ENCODE assay signal across 1 cellular context in the genomic region with DNA sequence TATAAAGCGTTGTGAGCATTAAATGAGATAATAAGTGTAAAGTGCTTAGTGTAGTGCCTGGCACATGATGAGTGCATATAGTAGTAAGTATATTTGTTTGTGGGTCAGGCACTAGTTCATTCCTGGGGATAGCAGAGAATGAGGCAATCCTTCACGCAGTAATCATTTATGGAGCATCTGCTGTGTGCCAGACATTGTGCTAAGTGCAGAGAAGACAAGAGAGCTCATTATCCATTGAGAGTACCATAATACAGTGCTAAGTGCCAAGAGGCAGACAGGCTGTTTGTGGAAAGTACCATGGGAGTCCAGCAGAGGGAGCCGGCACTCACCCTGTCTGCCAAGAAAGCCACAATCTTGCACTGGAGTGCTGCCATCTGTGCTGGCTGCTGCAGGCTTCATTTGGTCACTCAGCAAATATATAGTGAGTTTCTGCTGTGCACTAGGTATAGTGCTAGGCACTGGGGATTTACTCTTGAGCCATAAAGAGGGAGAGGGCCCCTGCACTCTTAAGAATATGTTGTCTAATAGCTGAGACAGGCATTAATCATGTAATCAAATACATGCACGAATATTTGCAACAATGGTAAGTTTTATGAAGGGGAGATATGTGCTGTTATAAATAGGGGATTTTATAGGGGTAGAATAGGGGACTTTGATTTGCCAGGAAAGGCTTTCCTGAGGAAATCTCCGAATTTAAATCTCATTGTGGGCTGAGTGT.
TF ChIP-seq lines count a peak whose summit lies in the region.

No MANE protein-coding gene starts in this region.

TF ChIP-seq in HepG2, 621 proteins besides CTCF, POLR2A, EP300 and RAD21 (continued from another document and continues in another):
- TF ChIP-seq ZNF607 (CRISPR knock-in tag; IDR thresholded peaks at IDR 0.05; ENCODE audit: borderline replicate concordance): no peak
- no peak for TF ChIP-seq POGZ (CRISPR knock-in tag; IDR thresholded peaks at IDR 0.05)
- TF ChIP-seq, protein P1, sequence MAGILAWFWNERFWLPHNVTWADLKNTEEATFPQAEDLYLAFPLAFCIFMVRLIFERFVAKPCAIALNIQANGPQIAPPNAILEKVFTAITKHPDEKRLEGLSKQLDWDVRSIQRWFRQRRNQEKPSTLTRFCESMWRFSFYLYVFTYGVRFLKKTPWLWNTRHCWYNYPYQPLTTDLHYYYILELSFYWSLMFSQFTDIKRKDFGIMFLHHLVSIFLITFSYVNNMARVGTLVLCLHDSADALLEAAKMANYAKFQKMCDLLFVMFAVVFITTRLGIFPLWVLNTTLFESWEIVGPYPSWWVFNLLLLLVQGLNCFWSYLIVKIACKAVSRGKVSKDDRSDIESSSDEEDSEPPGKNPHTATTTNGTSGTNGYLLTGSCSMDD (CRISPR knock-in tag; IDR thresholded peaks at IDR 0.05): no peak
- 0 out of 2 replicates have a peak, but pooled peaks have one; percentile 63 for TF ChIP-seq KDM4B (CRISPR knock-in tag; IDR thresholded peaks at IDR 0.05)
- no peak for TF ChIP-seq ZNF333 (CRISPR knock-in tag; IDR thresholded peaks at IDR 0.05; ENCODE audit: borderline replicate concordance)
- TF ChIP-seq XBP1 (CRISPR knock-in tag; IDR thresholded peaks at IDR 0.05): no peak
- TF ChIP-seq ZFP36L2 (CRISPR knock-in tag; IDR thresholded peaks at IDR 0.05): no peak
- no peak for TF ChIP-seq PTBP1 (IDR thresholded peaks at IDR 0.05; ENCODE audit: low read depth, low read length, poor library complexity, severe bottlenecking)
- TF ChIP-seq, protein P2, sequence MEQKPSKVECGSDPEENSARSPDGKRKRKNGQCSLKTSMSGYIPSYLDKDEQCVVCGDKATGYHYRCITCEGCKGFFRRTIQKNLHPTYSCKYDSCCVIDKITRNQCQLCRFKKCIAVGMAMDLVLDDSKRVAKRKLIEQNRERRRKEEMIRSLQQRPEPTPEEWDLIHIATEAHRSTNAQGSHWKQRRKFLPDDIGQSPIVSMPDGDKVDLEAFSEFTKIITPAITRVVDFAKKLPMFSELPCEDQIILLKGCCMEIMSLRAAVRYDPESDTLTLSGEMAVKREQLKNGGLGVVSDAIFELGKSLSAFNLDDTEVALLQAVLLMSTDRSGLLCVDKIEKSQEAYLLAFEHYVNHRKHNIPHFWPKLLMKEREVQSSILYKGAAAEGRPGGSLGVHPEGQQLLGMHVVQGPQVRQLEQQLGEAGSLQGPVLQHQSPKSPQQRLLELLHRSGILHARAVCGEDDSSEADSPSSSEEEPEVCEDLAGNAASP (CRISPR knock-in tag; IDR thresholded peaks at IDR 0.05; ENCODE audit: borderline replicate concordance): no peak; the same call in 1 of the 2 replicates
- TF ChIP-seq, protein P3, sequence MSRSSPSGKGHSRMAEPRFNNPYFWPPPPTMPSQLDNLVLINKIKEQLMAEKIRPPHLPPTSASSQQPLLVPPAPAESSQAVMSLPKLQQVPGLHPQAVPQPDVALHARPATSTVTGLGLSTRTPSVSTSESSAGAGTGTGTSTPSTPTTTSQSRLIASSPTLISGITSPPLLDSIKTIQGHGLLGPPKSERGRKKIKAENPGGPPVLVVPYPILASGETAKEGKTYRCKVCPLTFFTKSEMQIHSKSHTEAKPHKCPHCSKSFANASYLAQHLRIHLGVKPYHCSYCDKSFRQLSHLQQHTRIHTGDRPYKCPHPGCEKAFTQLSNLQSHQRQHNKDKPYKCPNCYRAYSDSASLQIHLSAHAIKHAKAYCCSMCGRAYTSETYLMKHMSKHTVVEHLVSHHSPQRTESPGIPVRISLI (CRISPR knock-in tag; IDR thresholded peaks at IDR 0.05; ENCODE audit: borderline replicate concordance): no peak
- peak; percentile 96 for TF ChIP-seq ZKSCAN8 (CRISPR knock-in tag; IDR thresholded peaks at IDR 0.05; ENCODE audit: borderline replicate concordance)
- TF ChIP-seq KLF11 (CRISPR knock-in tag; IDR thresholded peaks at IDR 0.05): no peak; the same call in 1 of the 2 replicates
- TF ChIP-seq HDAC2 (CRISPR knock-in tag; IDR thresholded peaks at IDR 0.05): no peak; the same call in 1 of the 2 replicates
- no peak for TF ChIP-seq ATAD3A (CRISPR knock-in tag; IDR thresholded peaks at IDR 0.05)
- TF ChIP-seq, protein P4, sequence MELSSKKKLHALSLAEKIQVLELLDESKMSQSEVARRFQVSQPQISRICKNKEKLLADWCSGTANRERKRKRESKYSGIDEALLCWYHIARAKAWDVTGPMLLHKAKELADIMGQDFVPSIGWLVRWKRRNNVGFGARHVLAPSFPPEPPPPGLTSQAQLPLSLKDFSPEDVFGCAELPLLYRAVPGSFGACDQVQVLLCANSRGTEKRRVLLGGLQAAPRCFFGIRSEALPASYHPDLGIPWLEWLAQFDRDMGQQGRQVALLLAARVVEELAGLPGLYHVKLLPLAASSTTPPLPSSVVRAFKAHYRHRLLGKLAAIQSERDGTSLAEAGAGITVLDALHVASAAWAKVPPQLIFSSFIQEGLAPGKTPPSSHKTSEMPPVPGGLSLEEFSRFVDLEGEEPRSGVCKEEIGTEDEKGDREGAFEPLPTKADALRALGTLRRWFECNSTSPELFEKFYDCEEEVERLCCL (CRISPR knock-in tag; IDR thresholded peaks at IDR 0.05; ENCODE audit: borderline replicate concordance): no peak
- no peak for TF ChIP-seq ZNF207 (IDR thresholded peaks at IDR 0.05; ENCODE audit: borderline replicate concordance)
- no peak for TF ChIP-seq HIVEP1 (CRISPR knock-in tag; IDR thresholded peaks at IDR 0.05)
- TF ChIP-seq RFX1 (IDR thresholded peaks at IDR 0.05): no peak
- TF ChIP-seq, protein P5, sequence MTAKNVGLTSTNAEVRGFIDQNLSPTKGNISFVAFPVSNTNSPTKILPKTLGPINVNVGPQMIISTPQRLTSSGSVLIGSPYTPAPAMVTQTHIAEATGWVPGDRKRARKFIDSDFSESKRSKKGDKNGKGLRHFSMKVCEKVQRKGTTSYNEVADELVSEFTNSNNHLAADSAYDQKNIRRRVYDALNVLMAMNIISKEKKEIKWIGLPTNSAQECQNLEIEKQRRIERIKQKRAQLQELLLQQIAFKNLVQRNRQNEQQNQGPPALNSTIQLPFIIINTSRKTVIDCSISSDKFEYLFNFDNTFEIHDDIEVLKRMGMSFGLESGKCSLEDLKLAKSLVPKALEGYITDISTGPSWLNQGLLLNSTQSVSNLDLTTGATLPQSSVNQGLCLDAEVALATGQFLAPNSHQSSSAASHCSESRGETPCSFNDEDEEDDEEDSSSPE (CRISPR knock-in tag; IDR thresholded peaks at IDR 0.05): no peak
- TF ChIP-seq, protein P6, sequence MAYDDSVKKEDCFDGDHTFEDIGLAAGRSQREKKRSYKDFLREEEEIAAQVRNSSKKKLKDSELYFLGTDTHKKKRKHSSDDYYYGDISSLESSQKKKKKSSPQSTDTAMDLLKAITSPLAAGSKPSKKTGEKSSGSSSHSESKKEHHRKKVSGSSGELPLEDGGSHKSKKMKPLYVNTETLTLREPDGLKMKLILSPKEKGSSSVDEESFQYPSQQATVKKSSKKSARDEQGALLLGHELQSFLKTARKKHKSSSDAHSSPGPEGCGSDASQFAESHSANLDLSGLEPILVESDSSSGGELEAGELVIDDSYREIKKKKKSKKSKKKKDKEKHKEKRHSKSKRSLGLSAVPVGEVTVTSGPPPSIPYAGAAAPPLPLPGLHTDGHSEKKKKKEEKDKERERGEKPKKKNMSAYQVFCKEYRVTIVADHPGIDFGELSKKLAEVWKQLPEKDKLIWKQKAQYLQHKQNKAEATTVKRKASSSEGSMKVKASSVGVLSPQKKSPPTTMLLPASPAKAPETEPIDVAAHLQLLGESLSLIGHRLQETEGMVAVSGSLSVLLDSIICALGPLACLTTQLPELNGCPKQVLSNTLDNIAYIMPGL (CRISPR knock-in tag; IDR thresholded peaks at IDR 0.05; ENCODE audit: borderline replicate concordance in 1 of 2, low read depth in 1 of 2): peak; percentile 72 to 94
- TF ChIP-seq ZBTB1 (CRISPR knock-in tag; IDR thresholded peaks at IDR 0.05; ENCODE audit: borderline replicate concordance): no peak
- TF ChIP-seq EEA1 (CRISPR knock-in tag; IDR thresholded peaks at IDR 0.05; ENCODE audit: borderline replicate concordance): no peak
- TF ChIP-seq, protein P7, sequence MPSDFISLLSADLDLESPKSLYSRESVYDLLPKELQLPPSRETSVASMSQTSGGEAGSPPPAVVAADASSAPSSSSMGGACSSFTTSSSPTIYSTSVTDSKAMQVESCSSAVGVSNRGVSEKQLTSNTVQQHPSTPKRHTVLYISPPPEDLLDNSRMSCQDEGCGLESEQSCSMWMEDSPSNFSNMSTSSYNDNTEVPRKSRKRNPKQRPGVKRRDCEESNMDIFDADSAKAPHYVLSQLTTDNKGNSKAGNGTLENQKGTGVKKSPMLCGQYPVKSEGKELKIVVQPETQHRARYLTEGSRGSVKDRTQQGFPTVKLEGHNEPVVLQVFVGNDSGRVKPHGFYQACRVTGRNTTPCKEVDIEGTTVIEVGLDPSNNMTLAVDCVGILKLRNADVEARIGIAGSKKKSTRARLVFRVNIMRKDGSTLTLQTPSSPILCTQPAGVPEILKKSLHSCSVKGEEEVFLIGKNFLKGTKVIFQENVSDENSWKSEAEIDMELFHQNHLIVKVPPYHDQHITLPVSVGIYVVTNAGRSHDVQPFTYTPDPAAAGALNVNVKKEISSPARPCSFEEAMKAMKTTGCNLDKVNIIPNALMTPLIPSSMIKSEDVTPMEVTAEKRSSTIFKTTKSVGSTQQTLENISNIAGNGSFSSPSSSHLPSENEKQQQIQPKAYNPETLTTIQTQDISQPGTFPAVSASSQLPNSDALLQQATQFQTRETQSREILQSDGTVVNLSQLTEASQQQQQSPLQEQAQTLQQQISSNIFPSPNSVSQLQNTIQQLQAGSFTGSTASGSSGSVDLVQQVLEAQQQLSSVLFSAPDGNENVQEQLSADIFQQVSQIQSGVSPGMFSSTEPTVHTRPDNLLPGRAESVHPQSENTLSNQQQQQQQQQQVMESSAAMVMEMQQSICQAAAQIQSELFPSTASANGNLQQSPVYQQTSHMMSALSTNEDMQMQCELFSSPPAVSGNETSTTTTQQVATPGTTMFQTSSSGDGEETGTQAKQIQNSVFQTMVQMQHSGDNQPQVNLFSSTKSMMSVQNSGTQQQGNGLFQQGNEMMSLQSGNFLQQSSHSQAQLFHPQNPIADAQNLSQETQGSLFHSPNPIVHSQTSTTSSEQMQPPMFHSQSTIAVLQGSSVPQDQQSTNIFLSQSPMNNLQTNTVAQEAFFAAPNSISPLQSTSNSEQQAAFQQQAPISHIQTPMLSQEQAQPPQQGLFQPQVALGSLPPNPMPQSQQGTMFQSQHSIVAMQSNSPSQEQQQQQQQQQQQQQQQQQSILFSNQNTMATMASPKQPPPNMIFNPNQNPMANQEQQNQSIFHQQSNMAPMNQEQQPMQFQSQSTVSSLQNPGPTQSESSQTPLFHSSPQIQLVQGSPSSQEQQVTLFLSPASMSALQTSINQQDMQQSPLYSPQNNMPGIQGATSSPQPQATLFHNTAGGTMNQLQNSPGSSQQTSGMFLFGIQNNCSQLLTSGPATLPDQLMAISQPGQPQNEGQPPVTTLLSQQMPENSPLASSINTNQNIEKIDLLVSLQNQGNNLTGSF (CRISPR knock-in tag; IDR thresholded peaks at IDR 0.05): no peak
- TF ChIP-seq ZNF629 (CRISPR knock-in tag; conservative IDR thresholded peaks at IDR 0.05): no peak
- TF ChIP-seq, protein P8, sequence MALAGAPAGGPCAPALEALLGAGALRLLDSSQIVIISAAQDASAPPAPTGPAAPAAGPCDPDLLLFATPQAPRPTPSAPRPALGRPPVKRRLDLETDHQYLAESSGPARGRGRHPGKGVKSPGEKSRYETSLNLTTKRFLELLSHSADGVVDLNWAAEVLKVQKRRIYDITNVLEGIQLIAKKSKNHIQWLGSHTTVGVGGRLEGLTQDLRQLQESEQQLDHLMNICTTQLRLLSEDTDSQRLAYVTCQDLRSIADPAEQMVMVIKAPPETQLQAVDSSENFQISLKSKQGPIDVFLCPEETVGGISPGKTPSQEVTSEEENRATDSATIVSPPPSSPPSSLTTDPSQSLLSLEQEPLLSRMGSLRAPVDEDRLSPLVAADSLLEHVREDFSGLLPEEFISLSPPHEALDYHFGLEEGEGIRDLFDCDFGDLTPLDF (CRISPR knock-in tag; IDR thresholded peaks at IDR 0.05): no peak
- no peak for TF ChIP-seq U2AF2 (IDR thresholded peaks at IDR 0.05; ENCODE audit: low read depth, low read length)
- peak; percentile 27; the same call in 1 of the 2 replicates for TF ChIP-seq BCL6 (CRISPR knock-in tag; IDR thresholded peaks at IDR 0.05)
- no peak for TF ChIP-seq ZNF350 (CRISPR knock-in tag; IDR thresholded peaks at IDR 0.05; ENCODE audit: borderline replicate concordance, low read depth)
- TF ChIP-seq ZNF44 (CRISPR knock-in tag; IDR thresholded peaks at IDR 0.05): no peak
- no peak for TF ChIP-seq ZNF432 (CRISPR knock-in tag; IDR thresholded peaks at IDR 0.05; ENCODE audit: borderline replicate concordance)
- TF ChIP-seq, protein P9, sequence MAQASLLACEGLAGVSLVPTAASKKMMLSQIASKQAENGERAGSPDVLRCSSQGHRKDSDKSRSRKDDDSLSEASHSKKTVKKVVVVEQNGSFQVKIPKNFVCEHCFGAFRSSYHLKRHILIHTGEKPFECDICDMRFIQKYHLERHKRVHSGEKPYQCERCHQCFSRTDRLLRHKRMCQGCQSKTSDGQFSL (CRISPR knock-in tag; IDR thresholded peaks at IDR 0.05): no peak
- no peak for TF ChIP-seq ZNF460 (CRISPR knock-in tag; IDR thresholded peaks at IDR 0.05; ENCODE audit: borderline replicate concordance)
- TF ChIP-seq, protein P10, sequence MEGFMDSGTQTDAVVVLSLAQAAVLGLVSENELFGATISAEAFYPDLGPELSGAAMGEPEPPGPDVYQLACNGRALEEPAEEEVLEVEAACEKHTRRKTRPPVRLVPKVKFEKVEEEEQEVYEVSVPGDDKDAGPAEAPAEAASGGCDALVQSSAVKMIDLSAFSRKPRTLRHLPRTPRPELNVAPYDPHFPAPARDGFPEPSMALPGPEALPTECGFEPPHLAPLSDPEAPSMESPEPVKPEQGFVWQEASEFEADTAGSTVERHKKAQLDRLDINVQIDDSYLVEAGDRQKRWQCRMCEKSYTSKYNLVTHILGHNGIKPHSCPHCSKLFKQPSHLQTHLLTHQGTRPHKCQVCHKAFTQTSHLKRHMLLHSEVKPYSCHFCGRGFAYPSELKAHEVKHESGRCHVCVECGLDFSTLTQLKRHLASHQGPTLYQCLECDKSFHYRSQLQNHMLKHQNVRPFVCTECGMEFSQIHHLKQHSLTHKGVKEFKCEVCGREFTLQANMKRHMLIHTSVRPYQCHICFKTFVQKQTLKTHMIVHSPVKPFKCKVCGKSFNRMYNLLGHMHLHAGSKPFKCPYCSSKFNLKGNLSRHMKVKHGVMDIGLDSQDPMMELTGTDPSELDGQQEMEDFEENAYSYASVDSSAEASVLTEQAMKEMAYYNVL (CRISPR knock-in tag; IDR thresholded peaks at IDR 0.05; ENCODE audit: borderline replicate concordance): no peak
- TF ChIP-seq MIER3 (CRISPR knock-in tag; IDR thresholded peaks at IDR 0.05; ENCODE audit: borderline replicate concordance): no peak
- TF ChIP-seq ZFY (CRISPR knock-in tag; IDR thresholded peaks at IDR 0.05): no peak
- TF ChIP-seq ARNTL (CRISPR knock-in tag; IDR thresholded peaks at IDR 0.05): no peak
- TF ChIP-seq ARHGAP35 (CRISPR knock-in tag; IDR thresholded peaks at IDR 0.05; ENCODE audit: borderline replicate concordance): peak; percentile 32; the same call in 1 of the 2 replicates
- no peak for TF ChIP-seq HDAC1 (CRISPR knock-in tag; IDR thresholded peaks at IDR 0.05)
- TF ChIP-seq, protein P11, sequence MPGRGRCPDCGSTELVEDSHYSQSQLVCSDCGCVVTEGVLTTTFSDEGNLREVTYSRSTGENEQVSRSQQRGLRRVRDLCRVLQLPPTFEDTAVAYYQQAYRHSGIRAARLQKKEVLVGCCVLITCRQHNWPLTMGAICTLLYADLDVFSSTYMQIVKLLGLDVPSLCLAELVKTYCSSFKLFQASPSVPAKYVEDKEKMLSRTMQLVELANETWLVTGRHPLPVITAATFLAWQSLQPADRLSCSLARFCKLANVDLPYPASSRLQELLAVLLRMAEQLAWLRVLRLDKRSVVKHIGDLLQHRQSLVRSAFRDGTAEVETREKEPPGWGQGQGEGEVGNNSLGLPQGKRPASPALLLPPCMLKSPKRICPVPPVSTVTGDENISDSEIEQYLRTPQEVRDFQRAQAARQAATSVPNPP (CRISPR knock-in tag; IDR thresholded peaks at IDR 0.05): no peak
- no peak for TF ChIP-seq LCORL (IDR thresholded peaks at IDR 0.05)
- TF ChIP-seq LCORL (CRISPR knock-in tag; IDR thresholded peaks at IDR 0.05): no peak
- TF ChIP-seq SRSF1 (optimal IDR thresholded peaks at IDR 0.05; ENCODE audit: low read depth, low read length): no peak
- no peak for TF ChIP-seq HNRNPUL1 (IDR thresholded peaks at IDR 0.05; ENCODE audit: low read depth, low read length)
